ENCODE assay signal across 2 cellular contexts in genomic region chr13:28717170-28717569, GRCh38.
TF ChIP-seq lines count a peak whose summit lies in the region.

No MANE protein-coding gene starts in this region.

TF ChIP-seq in A549, 52 proteins besides CTCF, POLR2A, EP300 and RAD21 (continued from another document):
- TF ChIP-seq BHLHE40 (IDR thresholded peaks at IDR 0.05; ENCODE audit: low read depth, low read length) (no peak), MYC (IDR thresholded peaks at IDR 0.05; ENCODE audit: borderline replicate concordance, low read length) (no peak), ZFP36 (IDR thresholded peaks at IDR 0.05; ENCODE audit: borderline replicate concordance, partially characterized antibody) (no peak), GATA3 (IDR thresholded peaks at IDR 0.05; ENCODE audit: borderline replicate concordance) (no peak), NR3C1 (IDR thresholded peaks at IDR 0.05) (no peak), PHF8 (IDR thresholded peaks at IDR 0.05; ENCODE audit: borderline replicate concordance, low read depth) (no peak), RCOR1 (IDR thresholded peaks at IDR 0.05; ENCODE audit: low read depth, low read length) (no peak)

TF ChIP-seq in IMR-90, 13 proteins besides CTCF, POLR2A, EP300 and RAD21 (continued from another document):
- TF ChIP-seq, protein P1, sequence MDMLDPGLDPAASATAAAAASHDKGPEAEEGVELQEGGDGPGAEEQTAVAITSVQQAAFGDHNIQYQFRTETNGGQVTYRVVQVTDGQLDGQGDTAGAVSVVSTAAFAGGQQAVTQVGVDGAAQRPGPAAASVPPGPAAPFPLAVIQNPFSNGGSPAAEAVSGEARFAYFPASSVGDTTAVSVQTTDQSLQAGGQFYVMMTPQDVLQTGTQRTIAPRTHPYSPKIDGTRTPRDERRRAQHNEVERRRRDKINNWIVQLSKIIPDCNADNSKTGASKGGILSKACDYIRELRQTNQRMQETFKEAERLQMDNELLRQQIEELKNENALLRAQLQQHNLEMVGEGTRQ (IDR thresholded peaks at IDR 0.05; ENCODE audit: low read depth, low read length) = no peak
- TF ChIP-seq MXI1 (IDR thresholded peaks at IDR 0.05; ENCODE audit: borderline replicate concordance, low read depth, low read length) (no peak), SMC3 (IDR thresholded peaks at IDR 0.05; ENCODE audit: low read depth, low read length) (no peak), RCOR1 (IDR thresholded peaks at IDR 0.05; ENCODE audit: insufficient replicate concordance, low read length) (no peak), CHD1 (IDR thresholded peaks at IDR 0.05; ENCODE audit: low read depth, low read length) (no peak), BHLHE40 (IDR thresholded peaks at IDR 0.05; ENCODE audit: low read depth, low read length) (no peak), MAFK (IDR thresholded peaks at IDR 0.05; ENCODE audit: low read depth, low read length) (no peak)
